In genomic region chr9:121550569-121551512, GRCh38 we compare ENCODE assay signal across 8 cellular contexts. TPM values are rescaled to one million over a fixed set of nuclear protein-coding genes. Genes with fewer than 3 reads are reported as not detected.
DNase-seq lines count a peak whose midpoint lies in the region; ATAC-seq and TF ChIP-seq lines count a peak whose summit lies in the region.

No MANE protein-coding gene starts in this region.

- peaks cover 0 to 2% (median 0%) of the 10 kb centered on the region in 8 donors for H3K9me3 Mint-ChIP-seq in CD4-positive, alpha-beta memory T cell

- H3K4me3 ChIP-seq in CD4-positive, alpha-beta memory T cell (ENCODE audit: low read length in 2 of 2) = no peak overlapping the region
- H3K4me3 ChIP-seq in astrocyte of the cerebellum (ENCODE audit: low read depth, low read length) = peak overlapping the region; percentile 10

- peak; percentile 75 for ATAC-seq in sciatic nerve
- no peak for ATAC-seq in GM18511 (IDR thresholded peaks at IDR 0.05; ENCODE audit: unreplicated experiment)

- no peaks in the 10 kb centered on the region for H3K36me3 Mint-ChIP-seq in CD4-positive, alpha-beta memory T cell

- no peak overlapping the region for H3K27ac ChIP-seq in CD4-positive, alpha-beta memory T cell (ENCODE audit: low read depth, low read length)

- H3K27ac Mint-ChIP-seq in CD4-positive, alpha-beta memory T cell = no peak overlapping the region

- no peaks in the 10 kb centered on the region for H3K27me3 ChIP-seq in CD4-positive, alpha-beta memory T cell (ENCODE audit: insufficient read depth, low read length)

- TF ChIP-seq CTCF in astrocyte of the cerebellum (IDR thresholded peaks at IDR 0.05; ENCODE audit: low read depth, low read length, missing control alignments) = peak; percentile 80

- intact Hi-C loops in CD4-positive, alpha-beta memory T cell (cut with micrococcal nuclease) = no loop called here
- intact Hi-C loops in sciatic nerve (cut with DNase I) = no loop called here

- H3K4me3 Mint-ChIP-seq in CD4-positive, alpha-beta memory T cell = peak overlapping the region in 4 of 8 donors; percentile 27 to 68 (median 42)

- H3K27me3 Mint-ChIP-seq in CD4-positive, alpha-beta memory T cell = peaks cover 6 to 14% of the 10 kb centered on the region in 2 donors

- DNase-seq in CD4-positive, alpha-beta memory T cell = peak; percentile 55 to 63 (median 59)
- DNase-seq in H4 (ENCODE audit: low spot score) (peak; percentile 69), NCI-H1417 (lab: John Stamatoyannopoulos, UW) (peak; percentile 44 to 94 (median 91)), T1000 (lab: John Stamatoyannopoulos, UW) (peak; percentile 53), astrocyte of the cerebellum (ENCODE audit: low read depth) (peak; percentile 23), hippocampal formation (lab: John Stamatoyannopoulos, UW) (peak; percentile 39 to 73), sciatic nerve (ENCODE audit: low spot score) (peak; percentile 91)

- no peaks in the 10 kb centered on the region for H3K9me3 ChIP-seq in CD4-positive, alpha-beta memory T cell (ENCODE audit: control insufficient read depth in 1 of 2, low read length in 2 of 2)

- POLR2A ChIA-PET in CD4-positive, alpha-beta memory T cell (lab: Charles Lee; ENCODE audit: partially characterized antibody) = no interaction called here

- CTCF ChIA-PET in CD4-positive, alpha-beta memory T cell (lab: Charles Lee; ENCODE audit: partially characterized antibody) = interaction anchor here (0.6 to 1.8 kb wide), 5 partner anchors 9 to 1263 kb away, joined by 3 to 7 read pairs (median 3); no protein-coding TSS in a partner anchor

- H3K36me3 ChIP-seq in CD4-positive, alpha-beta memory T cell (ENCODE audit: insufficient read depth, low read length) = no peaks in the 10 kb centered on the region

- in situ Hi-C loops in astrocyte of the cerebellum (cut with HindIII; ENCODE audit: low sequenced_read_pairs) = loop anchor here (25.0 kb wide), 1 partner anchor 436 kb away; no protein-coding TSS in a partner anchor

- H3K4me1 Mint-ChIP-seq in CD4-positive, alpha-beta memory T cell = peaks cover 0 to 9% (median 5%) of the 10 kb centered on the region in 4 donors

- peaks cover 9% of the 10 kb centered on the region for H3K4me1 ChIP-seq in CD4-positive, alpha-beta memory T cell (ENCODE audit: insufficient read depth, low read length)

RNA-seq across cellular contexts. Expression of gene GGTA1, which starts 51.2 kb away (rescaled TPM):
- not detected for total RNA-seq in CD4-positive, alpha-beta memory T cell
- not detected for polyA plus RNA-seq in CD4-positive, alpha-beta memory T cell
- 0.35 TPM in 1 of 2 replicates, not detected in the other for total RNA-seq in H4 (2014; rRNA removed; shearing (Covaris generic))
- 16.0 TPM for total RNA-seq in sciatic nerve

Comparison
In these comparisons a context has a peak if more than half of its experiments do, and no peak if none do; other contexts are left out.
1. DNase-seq: peak in every context shown above with its lines; median percentile 91 in NCI-H1417; 91 in sciatic nerve; 69 in H4; 59 in CD4-positive, alpha-beta memory T cell; 56 in hippocampal formation; 53 in T1000; 23 in astrocyte of the cerebellum.
2. RNA of gene GGTA1, which starts 51.2 kb away (total RNA-seq): 16.0 TPM in sciatic nerve (single experiment); 0.35 TPM in H4 and not detected in CD4-positive, alpha-beta memory T cell; every median in the first group is over 10 times any median in the second.